ENCODE assay signal across 8 cellular contexts in the genomic region with DNA sequence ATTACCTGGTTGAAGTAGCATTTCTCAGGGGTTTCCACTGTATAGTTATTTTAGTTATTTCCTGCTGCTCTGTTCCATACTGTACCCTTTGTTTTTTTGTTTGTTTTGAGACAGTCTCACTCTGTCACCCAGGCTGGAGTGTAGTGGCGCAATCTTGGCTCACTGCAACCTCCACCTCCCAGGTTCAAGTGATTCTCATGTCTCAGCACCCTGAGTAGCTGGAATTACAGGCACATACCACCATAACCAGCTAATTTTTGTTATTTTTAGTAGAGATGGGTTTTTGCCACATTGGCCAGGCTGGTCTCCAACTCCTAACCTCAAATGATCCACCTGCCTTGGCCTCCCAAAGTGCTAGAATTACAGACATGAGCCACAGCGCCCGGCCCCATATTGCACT. TPM values are rescaled to one million over a fixed set of nuclear protein-coding genes. Genes with fewer than 3 reads are reported as not detected.
"Had no signal": no experiment of that assay in that cellular context is flagged by ENCODE, and none has a peak within 500 bp of the region (broad histone marks: within the 10 kb centered on the region; RNA-seq: fewer than 3 reads in every experiment).

No MANE protein-coding gene starts in this region.

RNA-seq across cellular contexts. Expression of a gene that starts 24.1 kb away (rescaled TPM):
- total RNA-seq: activated B cell treated with CpG ODN at 0.5 μM for 24 hours; activated CD4-positive, alpha-beta memory T cell treated with anti-CD3 and anti-CD28 coated beads for 36 hours; activated naive CD4-positive, alpha-beta T cell treated with anti-CD3 and anti-CD28 coated beads for 36 hours; activated naive CD4-positive, alpha-beta T cell treated with anti-CD3 and anti-CD28 coated beads, Interleukin-2, amount 50 U/mL, for 72 hours; activated T-cell treated with anti-CD3 and anti-CD28 coated beads, Interleukin-2, amount 50 U/mL, for 4 hours; activated T-helper 1 cell treated with anti-CD3 and anti-CD28 coated beads, Interleukin-12 subunit alpha, Interleukin-12 subunit beta, Interleukin-2, Interleukin-4 antibody, amounts not matched to agents 30 ng/mL and 10 ng/mL and 1 ng/mL, durations not matched to agents 14 hours and 24 hours and 36 hours; NCI-H460; SJSA1 had no signal
